ENCODE assay signal across 1 cellular context in the genomic region with DNA sequence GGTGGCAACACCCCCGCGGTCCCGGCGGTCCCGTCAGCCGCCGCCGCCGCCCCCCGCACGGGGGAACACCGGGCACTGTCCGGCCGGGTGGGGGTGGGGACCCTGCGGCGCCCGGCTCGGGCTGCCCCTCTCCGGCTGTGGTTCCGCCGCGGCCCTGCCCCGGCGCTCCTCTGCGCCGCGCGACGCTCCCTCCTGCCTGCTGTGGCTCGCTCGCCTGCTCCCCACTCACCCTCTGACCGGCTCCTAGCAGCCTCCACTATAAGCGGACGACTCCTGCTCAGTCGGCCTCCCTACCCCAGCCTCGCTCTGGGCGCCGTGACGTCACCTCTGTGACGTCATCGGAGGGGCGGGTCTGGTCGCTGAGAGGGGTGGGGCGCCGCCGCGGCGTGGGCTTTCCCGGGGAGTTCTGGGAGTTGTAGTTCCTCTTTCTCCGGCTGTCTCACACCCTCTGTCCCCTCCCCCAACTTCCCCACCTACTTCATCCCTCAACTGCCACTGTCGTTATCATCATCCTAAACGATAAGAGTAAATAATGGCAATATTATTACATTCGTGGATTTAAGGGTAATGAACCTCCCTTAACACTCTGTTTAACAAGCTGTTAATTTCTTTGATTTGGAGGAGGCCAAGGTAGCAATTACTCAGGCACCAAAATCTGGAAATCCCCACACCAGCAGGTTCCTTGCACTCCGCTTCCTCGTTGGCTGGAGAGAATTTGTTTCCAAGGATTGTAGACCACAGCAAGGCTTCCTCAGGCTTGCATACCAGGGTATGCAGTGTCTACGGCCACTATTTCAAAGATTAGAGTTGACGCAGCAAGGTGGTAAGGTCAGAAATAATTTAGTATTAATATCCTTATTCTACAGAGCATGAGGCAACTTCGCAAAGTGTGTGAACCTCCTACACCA.
TF ChIP-seq lines count a peak whose summit lies in the region.

A gene (minus strand): TSS at position 308 of the 908 bp plus-strand sequence. CDS start 405 bp downstream, outside the sequence.

TF ChIP-seq in K562, 482 proteins besides CTCF, POLR2A, EP300 and RAD21 (continued from another document and continues in another):
- TF ChIP-seq, protein P1, sequence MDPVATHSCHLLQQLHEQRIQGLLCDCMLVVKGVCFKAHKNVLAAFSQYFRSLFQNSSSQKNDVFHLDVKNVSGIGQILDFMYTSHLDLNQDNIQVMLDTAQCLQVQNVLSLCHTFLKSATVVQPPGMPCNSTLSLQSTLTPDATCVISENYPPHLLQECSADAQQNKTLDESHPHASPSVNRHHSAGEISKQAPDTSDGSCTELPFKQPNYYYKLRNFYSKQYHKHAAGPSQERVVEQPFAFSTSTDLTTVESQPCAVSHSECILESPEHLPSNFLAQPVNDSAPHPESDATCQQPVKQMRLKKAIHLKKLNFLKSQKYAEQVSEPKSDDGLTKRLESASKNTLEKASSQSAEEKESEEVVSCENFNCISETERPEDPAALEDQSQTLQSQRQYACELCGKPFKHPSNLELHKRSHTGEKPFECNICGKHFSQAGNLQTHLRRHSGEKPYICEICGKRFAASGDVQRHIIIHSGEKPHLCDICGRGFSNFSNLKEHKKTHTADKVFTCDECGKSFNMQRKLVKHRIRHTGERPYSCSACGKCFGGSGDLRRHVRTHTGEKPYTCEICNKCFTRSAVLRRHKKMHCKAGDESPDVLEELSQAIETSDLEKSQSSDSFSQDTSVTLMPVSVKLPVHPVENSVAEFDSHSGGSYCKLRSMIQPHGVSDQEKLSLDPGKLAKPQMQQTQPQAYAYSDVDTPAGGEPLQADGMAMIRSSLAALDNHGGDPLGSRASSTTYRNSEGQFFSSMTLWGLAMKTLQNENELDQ (CRISPR knock-in tag; IDR thresholded peaks at IDR 0.05; ENCODE audit: borderline replicate concordance) = no peak
- TF ChIP-seq, protein P2, sequence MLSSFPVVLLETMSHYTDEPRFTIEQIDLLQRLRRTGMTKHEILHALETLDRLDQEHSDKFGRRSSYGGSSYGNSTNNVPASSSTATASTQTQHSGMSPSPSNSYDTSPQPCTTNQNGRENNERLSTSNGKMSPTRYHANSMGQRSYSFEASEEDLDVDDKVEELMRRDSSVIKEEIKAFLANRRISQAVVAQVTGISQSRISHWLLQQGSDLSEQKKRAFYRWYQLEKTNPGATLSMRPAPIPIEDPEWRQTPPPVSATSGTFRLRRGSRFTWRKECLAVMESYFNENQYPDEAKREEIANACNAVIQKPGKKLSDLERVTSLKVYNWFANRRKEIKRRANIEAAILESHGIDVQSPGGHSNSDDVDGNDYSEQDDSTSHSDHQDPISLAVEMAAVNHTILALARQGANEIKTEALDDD (IDR thresholded peaks at IDR 0.05) = no peak
- TF ChIP-seq HMGN3 (IDR thresholded peaks at IDR 0.05; ENCODE audit: borderline replicate concordance, extremely low read depth, insufficient read length, low read depth, low read length) (peak; percentile 97), ZNF12 (CRISPR knock-in tag; IDR thresholded peaks at IDR 0.05) (0 out of 2 replicates have a peak, but pooled peaks have one; percentile 56), MAFF (IDR thresholded peaks at IDR 0.05; ENCODE audit: low read length) (no peak), TAF1 (IDR thresholded peaks at IDR 0.05; ENCODE audit: control insufficient read depth, extremely low read depth, insufficient read depth, low read length, severe bottlenecking) (peak; percentile 67), XRCC3 (IDR thresholded peaks at IDR 0.05) (no peak), HCFC1 (IDR thresholded peaks at IDR 0.05; ENCODE audit: low read depth, low read length) (peak; percentile 97), TOE1 (IDR thresholded peaks at IDR 0.05; ENCODE audit: borderline replicate concordance) (no peak), TOE1 (CRISPR knock-in tag; IDR thresholded peaks at IDR 0.05; ENCODE audit: borderline replicate concordance, low read depth) (no peak), SETDB1 (IDR thresholded peaks at IDR 0.05; ENCODE audit: low read length) (peak; percentile 31), SMARCA5 (IDR thresholded peaks at IDR 0.05) (no peak), KDM5B (IDR thresholded peaks at IDR 0.05; ENCODE audit: insufficient replicate concordance, low read depth, low read length) (peak; percentile 93), ZNF778 (CRISPR knock-in tag; IDR thresholded peaks at IDR 0.05) (no peak), NFYB (IDR thresholded peaks at IDR 0.05; ENCODE audit: extremely low read depth, insufficient read length) (no peak), RHOXF2B (CRISPR knock-in tag; conservative IDR thresholded peaks at IDR 0.05) (no peak)
- TF ChIP-seq, protein P3, sequence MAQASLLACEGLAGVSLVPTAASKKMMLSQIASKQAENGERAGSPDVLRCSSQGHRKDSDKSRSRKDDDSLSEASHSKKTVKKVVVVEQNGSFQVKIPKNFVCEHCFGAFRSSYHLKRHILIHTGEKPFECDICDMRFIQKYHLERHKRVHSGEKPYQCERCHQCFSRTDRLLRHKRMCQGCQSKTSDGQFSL (CRISPR knock-in tag; IDR thresholded peaks at IDR 0.05) = peak; percentile 50
- TF ChIP-seq, protein P3 (tag; IDR thresholded peaks at IDR 0.05) = no peak
- TF ChIP-seq, protein P4, sequence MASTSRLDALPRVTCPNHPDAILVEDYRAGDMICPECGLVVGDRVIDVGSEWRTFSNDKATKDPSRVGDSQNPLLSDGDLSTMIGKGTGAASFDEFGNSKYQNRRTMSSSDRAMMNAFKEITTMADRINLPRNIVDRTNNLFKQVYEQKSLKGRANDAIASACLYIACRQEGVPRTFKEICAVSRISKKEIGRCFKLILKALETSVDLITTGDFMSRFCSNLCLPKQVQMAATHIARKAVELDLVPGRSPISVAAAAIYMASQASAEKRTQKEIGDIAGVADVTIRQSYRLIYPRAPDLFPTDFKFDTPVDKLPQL (IDR thresholded peaks at IDR 0.05; ENCODE audit: extremely low read depth, insufficient read length) = no peak
- TF ChIP-seq, protein P5, sequence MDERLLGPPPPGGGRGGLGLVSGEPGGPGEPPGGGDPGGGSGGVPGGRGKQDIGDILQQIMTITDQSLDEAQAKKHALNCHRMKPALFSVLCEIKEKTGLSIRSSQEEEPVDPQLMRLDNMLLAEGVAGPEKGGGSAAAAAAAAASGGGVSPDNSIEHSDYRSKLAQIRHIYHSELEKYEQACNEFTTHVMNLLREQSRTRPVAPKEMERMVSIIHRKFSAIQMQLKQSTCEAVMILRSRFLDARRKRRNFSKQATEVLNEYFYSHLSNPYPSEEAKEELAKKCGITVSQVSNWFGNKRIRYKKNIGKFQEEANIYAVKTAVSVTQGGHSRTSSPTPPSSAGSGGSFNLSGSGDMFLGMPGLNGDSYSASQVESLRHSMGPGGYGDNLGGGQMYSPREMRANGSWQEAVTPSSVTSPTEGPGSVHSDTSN (CRISPR knock-in tag; IDR thresholded peaks at IDR 0.05; ENCODE audit: low read depth) = no peak
- TF ChIP-seq, protein P5 (tag; conservative IDR thresholded peaks at IDR 0.05; ENCODE audit: low read depth) = no peak
- TF ChIP-seq, protein P6, sequence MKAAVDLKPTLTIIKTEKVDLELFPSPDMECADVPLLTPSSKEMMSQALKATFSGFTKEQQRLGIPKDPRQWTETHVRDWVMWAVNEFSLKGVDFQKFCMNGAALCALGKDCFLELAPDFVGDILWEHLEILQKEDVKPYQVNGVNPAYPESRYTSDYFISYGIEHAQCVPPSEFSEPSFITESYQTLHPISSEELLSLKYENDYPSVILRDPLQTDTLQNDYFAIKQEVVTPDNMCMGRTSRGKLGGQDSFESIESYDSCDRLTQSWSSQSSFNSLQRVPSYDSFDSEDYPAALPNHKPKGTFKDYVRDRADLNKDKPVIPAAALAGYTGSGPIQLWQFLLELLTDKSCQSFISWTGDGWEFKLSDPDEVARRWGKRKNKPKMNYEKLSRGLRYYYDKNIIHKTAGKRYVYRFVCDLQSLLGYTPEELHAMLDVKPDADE (conservative IDR thresholded peaks at IDR 0.05; ENCODE audit: control insufficient read depth, low read depth, low read length) = peak; percentile 92; the same call in 1 of the 2 replicates
- TF ChIP-seq, protein P7, sequence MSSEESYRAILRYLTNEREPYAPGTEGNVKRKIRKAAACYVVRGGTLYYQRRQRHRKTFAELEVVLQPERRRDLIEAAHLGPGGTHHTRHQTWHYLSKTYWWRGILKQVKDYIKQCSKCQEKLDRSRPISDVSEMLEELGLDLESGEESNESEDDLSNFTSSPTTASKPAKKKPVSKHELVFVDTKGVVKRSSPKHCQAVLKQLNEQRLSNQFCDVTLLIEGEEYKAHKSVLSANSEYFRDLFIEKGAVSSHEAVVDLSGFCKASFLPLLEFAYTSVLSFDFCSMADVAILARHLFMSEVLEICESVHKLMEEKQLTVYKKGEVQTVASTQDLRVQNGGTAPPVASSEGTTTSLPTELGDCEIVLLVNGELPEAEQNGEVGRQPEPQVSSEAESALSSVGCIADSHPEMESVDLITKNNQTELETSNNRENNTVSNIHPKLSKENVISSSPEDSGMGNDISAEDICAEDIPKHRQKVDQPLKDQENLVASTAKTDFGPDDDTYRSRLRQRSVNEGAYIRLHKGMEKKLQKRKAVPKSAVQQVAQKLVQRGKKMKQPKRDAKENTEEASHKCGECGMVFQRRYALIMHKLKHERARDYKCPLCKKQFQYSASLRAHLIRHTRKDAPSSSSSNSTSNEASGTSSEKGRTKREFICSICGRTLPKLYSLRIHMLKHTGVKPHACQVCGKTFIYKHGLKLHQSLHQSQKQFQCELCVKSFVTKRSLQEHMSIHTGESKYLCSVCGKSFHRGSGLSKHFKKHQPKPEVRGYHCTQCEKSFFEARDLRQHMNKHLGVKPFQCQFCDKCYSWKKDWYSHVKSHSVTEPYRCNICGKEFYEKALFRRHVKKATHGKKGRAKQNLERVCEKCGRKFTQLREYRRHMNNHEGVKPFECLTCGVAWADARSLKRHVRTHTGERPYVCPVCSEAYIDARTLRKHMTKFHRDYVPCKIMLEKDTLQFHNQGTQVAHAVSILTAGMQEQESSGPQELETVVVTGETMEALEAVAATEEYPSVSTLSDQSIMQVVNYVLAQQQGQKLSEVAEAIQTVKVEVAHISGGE (CRISPR knock-in tag; IDR thresholded peaks at IDR 0.05) = peak in 2 of 3 experiments; percentile 47 to 50; a peak in 3 of 6 replicates
- TF ChIP-seq, protein P8, sequence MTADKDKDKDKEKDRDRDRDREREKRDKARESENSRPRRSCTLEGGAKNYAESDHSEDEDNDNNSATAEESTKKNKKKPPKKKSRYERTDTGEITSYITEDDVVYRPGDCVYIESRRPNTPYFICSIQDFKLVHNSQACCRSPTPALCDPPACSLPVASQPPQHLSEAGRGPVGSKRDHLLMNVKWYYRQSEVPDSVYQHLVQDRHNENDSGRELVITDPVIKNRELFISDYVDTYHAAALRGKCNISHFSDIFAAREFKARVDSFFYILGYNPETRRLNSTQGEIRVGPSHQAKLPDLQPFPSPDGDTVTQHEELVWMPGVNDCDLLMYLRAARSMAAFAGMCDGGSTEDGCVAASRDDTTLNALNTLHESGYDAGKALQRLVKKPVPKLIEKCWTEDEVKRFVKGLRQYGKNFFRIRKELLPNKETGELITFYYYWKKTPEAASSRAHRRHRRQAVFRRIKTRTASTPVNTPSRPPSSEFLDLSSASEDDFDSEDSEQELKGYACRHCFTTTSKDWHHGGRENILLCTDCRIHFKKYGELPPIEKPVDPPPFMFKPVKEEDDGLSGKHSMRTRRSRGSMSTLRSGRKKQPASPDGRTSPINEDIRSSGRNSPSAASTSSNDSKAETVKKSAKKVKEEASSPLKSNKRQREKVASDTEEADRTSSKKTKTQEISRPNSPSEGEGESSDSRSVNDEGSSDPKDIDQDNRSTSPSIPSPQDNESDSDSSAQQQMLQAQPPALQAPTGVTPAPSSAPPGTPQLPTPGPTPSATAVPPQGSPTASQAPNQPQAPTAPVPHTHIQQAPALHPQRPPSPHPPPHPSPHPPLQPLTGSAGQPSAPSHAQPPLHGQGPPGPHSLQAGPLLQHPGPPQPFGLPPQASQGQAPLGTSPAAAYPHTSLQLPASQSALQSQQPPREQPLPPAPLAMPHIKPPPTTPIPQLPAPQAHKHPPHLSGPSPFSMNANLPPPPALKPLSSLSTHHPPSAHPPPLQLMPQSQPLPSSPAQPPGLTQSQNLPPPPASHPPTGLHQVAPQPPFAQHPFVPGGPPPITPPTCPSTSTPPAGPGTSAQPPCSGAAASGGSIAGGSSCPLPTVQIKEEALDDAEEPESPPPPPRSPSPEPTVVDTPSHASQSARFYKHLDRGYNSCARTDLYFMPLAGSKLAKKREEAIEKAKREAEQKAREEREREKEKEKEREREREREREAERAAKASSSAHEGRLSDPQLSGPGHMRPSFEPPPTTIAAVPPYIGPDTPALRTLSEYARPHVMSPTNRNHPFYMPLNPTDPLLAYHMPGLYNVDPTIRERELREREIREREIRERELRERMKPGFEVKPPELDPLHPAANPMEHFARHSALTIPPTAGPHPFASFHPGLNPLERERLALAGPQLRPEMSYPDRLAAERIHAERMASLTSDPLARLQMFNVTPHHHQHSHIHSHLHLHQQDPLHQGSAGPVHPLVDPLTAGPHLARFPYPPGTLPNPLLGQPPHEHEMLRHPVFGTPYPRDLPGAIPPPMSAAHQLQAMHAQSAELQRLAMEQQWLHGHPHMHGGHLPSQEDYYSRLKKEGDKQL (CRISPR knock-in tag; IDR thresholded peaks at IDR 0.05; ENCODE audit: borderline replicate concordance) = no peak
- TF ChIP-seq, protein P9, sequence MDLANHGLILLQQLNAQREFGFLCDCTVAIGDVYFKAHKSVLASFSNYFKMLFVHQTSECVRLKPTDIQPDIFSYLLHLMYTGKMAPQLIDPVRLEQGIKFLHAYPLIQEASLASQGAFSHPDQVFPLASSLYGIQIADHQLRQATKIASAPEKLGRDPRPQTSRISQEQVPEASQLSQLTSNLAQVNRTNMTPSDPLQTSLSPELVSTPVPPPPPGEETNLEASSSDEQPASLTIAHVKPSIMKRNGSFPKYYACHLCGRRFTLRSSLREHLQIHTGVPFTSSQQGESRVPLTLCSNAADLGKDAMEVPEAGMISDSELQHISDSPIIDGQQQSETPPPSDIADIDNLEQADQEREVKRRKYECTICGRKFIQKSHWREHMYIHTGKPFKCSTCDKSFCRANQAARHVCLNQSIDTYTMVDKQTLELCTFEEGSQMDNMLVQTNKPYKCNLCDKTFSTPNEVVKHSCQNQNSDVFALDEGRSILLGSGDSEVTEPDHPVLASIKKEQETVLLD (IDR thresholded peaks at IDR 0.05) = 0 out of 2 replicates have a peak, but pooled peaks have one; percentile 32
- TF ChIP-seq, protein P10, sequence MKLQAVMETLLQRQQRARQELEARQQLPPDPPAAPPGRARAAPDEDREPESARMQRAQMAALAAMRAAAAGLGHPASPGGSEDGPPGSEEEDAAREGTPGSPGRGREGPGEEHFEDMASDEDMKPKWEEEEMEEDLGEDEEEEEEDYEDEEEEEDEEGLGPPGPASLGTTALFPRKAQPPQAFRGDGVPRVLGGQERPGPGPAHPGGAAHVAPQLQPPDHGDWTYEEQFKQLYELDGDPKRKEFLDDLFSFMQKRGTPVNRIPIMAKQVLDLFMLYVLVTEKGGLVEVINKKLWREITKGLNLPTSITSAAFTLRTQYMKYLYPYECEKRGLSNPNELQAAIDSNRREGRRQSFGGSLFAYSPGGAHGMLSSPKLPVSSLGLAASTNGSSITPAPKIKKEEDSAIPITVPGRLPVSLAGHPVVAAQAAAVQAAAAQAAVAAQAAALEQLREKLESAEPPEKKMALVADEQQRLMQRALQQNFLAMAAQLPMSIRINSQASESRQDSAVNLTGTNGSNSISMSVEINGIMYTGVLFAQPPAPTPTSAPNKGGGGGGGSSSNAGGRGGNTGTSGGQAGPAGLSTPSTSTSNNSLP (IDR thresholded peaks at IDR 0.05; ENCODE audit: borderline replicate concordance, low read depth, low read length) = no peak
